13 cellular contexts compared by ENCODE assay signal in genomic region chr16:64983226-64983625, GRCh38.
"Had no signal": no experiment of that assay in that cellular context is flagged by ENCODE, and none has a peak within 500 bp of the region (broad histone marks: within the 10 kb centered on the region; RNA-seq: fewer than 3 reads in every experiment).

No MANE protein-coding gene starts in this region.

- DNase-seq: activated CD4-positive, alpha-beta memory T cell treated with anti-CD3 and anti-CD28 coated beads, Interleukin-2, amount 10 ng/mL, durations not matched to agents 7 days and 5 days; activated CD4-positive, alpha-beta T cell treated with anti-CD3 and anti-CD28 coated beads, Interleukin-2, amount 10 ng/mL, durations not matched to agents 24 days and 14 days; activated effector memory CD4-positive, alpha-beta T cell treated with Interleukin-2 at 50 U/mL for 16 hours; activated naive CD4-positive, alpha-beta T cell treated with anti-CD3 and anti-CD28 coated beads, Interleukin-2, amount 10 ng/mL, durations not matched to agents 7 days and 5 days; activated T-cell treated with anti-CD3 and anti-CD28 coated beads, Interleukin-2, amount 50 U/mL, for 72 hours; left ventricle myocardium superior; natural killer cell; stimulated activated CD4-positive, alpha-beta T cell treated with anti-CD3 and anti-CD28 coated beads, Interleukin-12 subunit alpha, Interleukin-12 subunit beta, amount 100 ng/mL, for 4 hours; tibial artery had no signal

- H3K36me3 Mint-ChIP-seq: activated naive CD4-positive, alpha-beta T cell treated with anti-CD3 and anti-CD28 coated beads, Interleukin-2, amount 10 ng/mL, durations not matched to agents 7 days and 5 days had no signal

- FAIRE-seq: frontal cortex had no signal

- H3K27ac Mint-ChIP-seq: activated CD4-positive, alpha-beta memory T cell treated with anti-CD3 and anti-CD28 coated beads, Interleukin-2, amount 10 ng/mL, durations not matched to agents 7 days and 5 days; activated CD4-positive, alpha-beta T cell treated with anti-CD3 and anti-CD28 coated beads, Interleukin-2, amount 10 ng/mL, durations not matched to agents 24 days and 14 days; activated naive CD4-positive, alpha-beta T cell treated with anti-CD3 and anti-CD28 coated beads, Interleukin-2, amount 10 ng/mL, durations not matched to agents 7 days and 5 days; activated T-cell treated with anti-CD3 and anti-CD28 coated beads, Interleukin-2, amount 50 U/mL, for 72 hours; natural killer cell; stimulated activated naive CD8-positive, alpha-beta T cell treated with anti-CD3 and anti-CD28 coated beads, Interleukin-15, Interleukin-2, amounts not matched to agents 100 ng/mL and 50 ng/mL, for 24 hours had no signal

- H3K4me1 ChIP-seq: parathyroid adenoma had no signal

- H3K27me3 Mint-ChIP-seq: activated CD4-positive, alpha-beta memory T cell treated with anti-CD3 and anti-CD28 coated beads, Interleukin-2, amount 10 ng/mL, durations not matched to agents 7 days and 5 days; activated CD4-positive, alpha-beta T cell treated with anti-CD3 and anti-CD28 coated beads, Interleukin-2, amount 10 ng/mL, durations not matched to agents 24 days and 14 days; activated naive CD4-positive, alpha-beta T cell treated with anti-CD3 and anti-CD28 coated beads, Interleukin-2, amount 10 ng/mL, durations not matched to agents 7 days and 5 days; stimulated activated naive CD8-positive, alpha-beta T cell treated with anti-CD3 and anti-CD28 coated beads, Interleukin-15, Interleukin-2, amounts not matched to agents 100 ng/mL and 50 ng/mL, for 24 hours had no signal

- H3K27me3 ChIP-seq: tibial artery had no signal

- H3K4me3 Mint-ChIP-seq: activated CD4-positive, alpha-beta memory T cell treated with anti-CD3 and anti-CD28 coated beads, Interleukin-2, amount 10 ng/mL, durations not matched to agents 7 days and 5 days; activated CD4-positive, alpha-beta T cell treated with anti-CD3 and anti-CD28 coated beads, Interleukin-2, amount 10 ng/mL, durations not matched to agents 24 days and 14 days; activated naive CD4-positive, alpha-beta T cell treated with anti-CD3 and anti-CD28 coated beads, Interleukin-2, amount 10 ng/mL, durations not matched to agents 7 days and 5 days; activated T-cell treated with anti-CD3 and anti-CD28 coated beads, Interleukin-2, amount 50 U/mL, for 72 hours; natural killer cell; stimulated activated naive CD8-positive, alpha-beta T cell treated with anti-CD3 and anti-CD28 coated beads, Interleukin-15, Interleukin-2, amounts not matched to agents 100 ng/mL and 50 ng/mL, for 24 hours had no signal

- H3K9me3 ChIP-seq: tibial artery had no signal

- H3K27ac ChIP-seq: parathyroid adenoma, tibial artery had no signal

- ATAC-seq: activated CD4-positive, CD25-positive, alpha-beta regulatory T cell treated with anti-CD3 and anti-CD28 coated beads, Interleukin-2, amount 50 U/mL, for 24 hours; activated T-cell treated with anti-CD3 and anti-CD28 coated beads, Interleukin-2, amount 50 U/mL, for 72 hours; natural killer cell had no signal

- H3K4me1 Mint-ChIP-seq: activated CD4-positive, alpha-beta memory T cell treated with anti-CD3 and anti-CD28 coated beads, Interleukin-2, amount 10 ng/mL, durations not matched to agents 7 days and 5 days; activated CD4-positive, alpha-beta T cell treated with anti-CD3 and anti-CD28 coated beads, Interleukin-2, amount 10 ng/mL, durations not matched to agents 24 days and 14 days; activated naive CD4-positive, alpha-beta T cell treated with anti-CD3 and anti-CD28 coated beads, Interleukin-2, amount 10 ng/mL, durations not matched to agents 7 days and 5 days; natural killer cell had no signal

- H3K9ac ChIP-seq: parathyroid adenoma had no signal

- H3K4me3 ChIP-seq: tibial artery had no signal

- H3K79me2 ChIP-seq: parathyroid adenoma had no signal

- H2AFZ ChIP-seq: parathyroid adenoma had no signal
